In genomic region chr3:138408751-138409161, GRCh38 we compare ENCODE assay signal across 21 cellular contexts. TPM values are rescaled to one million over a fixed set of nuclear protein-coding genes. Genes with fewer than 3 reads are reported as not detected.
A peak's percentile ranks its signal among the peaks of the same experiment; 100 is the strongest.
DNase-seq lines count a peak whose midpoint lies in the region; ATAC-seq and TF ChIP-seq lines count a peak whose summit lies in the region.
"Had no signal": no experiment of that assay in that cellular context is flagged by ENCODE, and none has a peak within 500 bp of the region (broad histone marks: within the 10 kb centered on the region; RNA-seq: fewer than 3 reads in every experiment).

No MANE protein-coding gene starts in this region.

- intact Hi-C loops in IMR-90 (cut with micrococcal nuclease): no loop called here

- no peak overlapping the region for H2BK120ac ChIP-seq in IMR-90 (ENCODE audit: low read depth, low read length)

- no peak overlapping the region for H3K27ac ChIP-seq in IMR-90 (ENCODE audit: insufficient read depth, low read length)
- no peak overlapping the region for H3K27ac ChIP-seq in iPS-20b (ENCODE audit: low read length)
- H3K27ac ChIP-seq: foreskin keratinocyte, right lobe of liver, SK-N-MC had no signal

- H3K9me3 Mint-ChIP-seq in brain: peaks cover 0 to 2% (median 0%) of the 10 kb centered on the region in 5 experiments
- H3K9me3 Mint-ChIP-seq: activated B cell treated with CpG ODN at 0.5 μM for 24 hours; activated T-cell treated with anti-CD3 and anti-CD28 coated beads, Interleukin-2, amount 50 U/mL, for 4 hours; T-helper 2 cell treated with Interferon-gamma antibody and Interleukin-4, amounts not matched to agents 5 μg/mL and 100 μg/mL, for 36 hours had no signal

- no peaks in the 10 kb centered on the region for H3K79me1 ChIP-seq in IMR-90 (ENCODE audit: low read depth in 1 of 2, low read length in 2 of 2)

- H3K4me1 ChIP-seq in IMR-90 (ENCODE audit: control insufficient read depth, insufficient read depth, low read length) (peaks cover 6% of the 10 kb centered on the region), iPS-20b (ENCODE audit: insufficient read depth, low read length) (peaks cover 15% of the 10 kb centered on the region)
- H3K4me1 ChIP-seq: foreskin keratinocyte, right lobe of liver had no signal

- TF ChIP-seq CTCF in IMR-90 (conservative IDR thresholded peaks at IDR 0.05; ENCODE audit: low read depth, low read length) (no peak), brain (conservative IDR thresholded peaks at IDR 0.05) (no peak)

- peak; percentile 12; the same call in 1 of the 2 replicates for ATAC-seq in IMR-90 (ENCODE audit: low read depth)
- no peak for ATAC-seq in GM21619 (IDR thresholded peaks at IDR 0.05; ENCODE audit: unreplicated experiment)
- ATAC-seq: activated T-cell treated with anti-CD3 and anti-CD28 coated beads, Interleukin-2, amount 50 U/mL, for 4 hours; foreskin keratinocyte; HepG2; left colon; Panc1; right lobe of liver had no signal

- no peaks in the 10 kb centered on the region for H4K20me1 ChIP-seq in IMR-90 (ENCODE audit: insufficient read depth, low read length)

- H3K9ac ChIP-seq in IMR-90 (ENCODE audit: low read depth, low read length): no peak overlapping the region
- H3K9ac ChIP-seq in iPS-20b (ENCODE audit: low read depth, low read length): peak overlapping the region; percentile 4; the same call in 1 of the 2 replicates

- H2BK15ac ChIP-seq in IMR-90 (ENCODE audit: low read depth, low read length): no peak overlapping the region

- no peak overlapping the region for H2AK9ac ChIP-seq in IMR-90 (replicated peaks; ENCODE audit: low read depth, low read length, poor library complexity)

- H3K4me3 Mint-ChIP-seq in brain: no peak overlapping the region
- H3K4me3 Mint-ChIP-seq: activated B cell treated with CpG ODN at 0.5 μM for 24 hours; activated T-cell treated with anti-CD3 and anti-CD28 coated beads, Interleukin-2, amount 50 U/mL, for 4 hours; T-helper 2 cell treated with Interferon-gamma antibody and Interleukin-4, amounts not matched to agents 5 μg/mL and 100 μg/mL, for 36 hours had no signal

- no peak for TF ChIP-seq RAD21 in IMR-90 (IDR thresholded peaks at IDR 0.05; ENCODE audit: low read length)

- H3K4me3 ChIP-seq in IMR-90 (ENCODE audit: insufficient read depth, low read depth, low read length) (no peak overlapping the region), iPS-20b (ENCODE audit: low read length) (no peak overlapping the region)
- H3K4me3 ChIP-seq: right lobe of liver, SK-N-MC had no signal

- H3K14ac ChIP-seq in IMR-90 (replicated peaks; ENCODE audit: low read depth, low read length): no peak overlapping the region

- no peak overlapping the region for H3K56ac ChIP-seq in IMR-90 (ENCODE audit: extremely low read depth, insufficient read depth, low read length)

- peaks cover 27% of the 10 kb centered on the region for H3K36me3 Mint-ChIP-seq in brain

- WGBS in IMR-90 (ENCODE audit: extremely low coverage in 2 of 2, insufficient read length in 1 of 2), 2 experiments: 75% methylated on average over 1 of the region's 6 CpGs; no CpG with 5 or more reads in 1 of the 2 experiments

- DNase-seq in IMR-90 (peak; percentile 5), superior temporal gyrus (ENCODE audit: extremely low spot score) (peak; percentile 70), KG1 (lab: John Stamatoyannopoulos, UW) (no peak), H4 (ENCODE audit: low spot score) (no peak)
- DNase-seq: activated B cell treated with CpG ODN at 0.5 μM for 24 hours; activated naive CD4-positive, alpha-beta T cell treated with anti-CD3 and anti-CD28 coated beads, Interleukin-2, amount 50 U/mL, for 16 hours; activated T-cell treated with anti-CD3 and anti-CD28 coated beads, Interleukin-2, amount 50 U/mL, for 4 hours; DND-41; foreskin keratinocyte; left colon; NCI-H2227 treated with DMSO at 0.1 percent for 48 hours; right lobe of liver; stimulated activated naive CD4-positive, alpha-beta T cell treated with Interleukin-2 at 50 U/mL for 16 hours; trophoblast cell had no signal

- H3K27ac Mint-ChIP-seq in brain: peak overlapping the region in 3 of 5 experiments; percentile 19 to 73 (median 40)
- H3K27ac Mint-ChIP-seq: activated B cell treated with CpG ODN at 0.5 μM for 24 hours; T-helper 2 cell treated with Interferon-gamma antibody and Interleukin-4, amounts not matched to agents 5 μg/mL and 100 μg/mL, for 36 hours had no signal

- H3K4me2 ChIP-seq in IMR-90 (ENCODE audit: low read depth, low read length): no peak overlapping the region

- H3K36me3 ChIP-seq in IMR-90 (ENCODE audit: control insufficient read depth, insufficient read depth, low read length) (peaks cover 16% of the 10 kb centered on the region), iPS-20b (ENCODE audit: insufficient read depth, low read depth, low read length) (peaks cover 15% of the 10 kb centered on the region)
- H3K36me3 ChIP-seq: right lobe of liver had no signal

- H3K9me3 ChIP-seq in IMR-90 (ENCODE audit: control insufficient read depth, insufficient read depth, low read length): no peaks in the 10 kb centered on the region
- H3K9me3 ChIP-seq in iPS-20b (ENCODE audit: insufficient read depth, low read depth, low read length): no peaks in the 10 kb centered on the region
- H3K9me3 ChIP-seq: right lobe of liver had no signal

- no peak overlapping the region for H4K91ac ChIP-seq in IMR-90 (ENCODE audit: insufficient read depth, low read depth, low read length)

- no peak overlapping the region for H3K18ac ChIP-seq in IMR-90 (ENCODE audit: low read depth, low read length)

- TF ChIP-seq POLR2A in IMR-90 (IDR thresholded peaks at IDR 0.05; ENCODE audit: low read depth, low read length): no peak

- POLR2A ChIA-PET in IMR-90 (lab: Charles Lee; ENCODE audit: unreplicated experiment): no interaction called here

- no TSS peak for BruUV-seq in IMR-90 (replicated peaks; lab: Mats Ljungman, UMichigan)

- H3K27me3 ChIP-seq in IMR-90 (ENCODE audit: control insufficient read depth, insufficient read depth, low read length) (no peaks in the 10 kb centered on the region), iPS-20b (ENCODE audit: insufficient read depth, low read length) (no peaks in the 10 kb centered on the region)
- H3K27me3 ChIP-seq: right lobe of liver had no signal

- no peak overlapping the region for H2AFZ ChIP-seq in IMR-90 (replicated peaks; ENCODE audit: low read length, poor library complexity)

- no peak overlapping the region for H2BK5ac ChIP-seq in IMR-90 (ENCODE audit: low read depth, low read length, poor library complexity, severe bottlenecking)

- H3K27me3 Mint-ChIP-seq in brain: no peaks in the 10 kb centered on the region

- H3K9me1 ChIP-seq in IMR-90 (ENCODE audit: insufficient read depth, low read length): peaks cover 18% of the 10 kb centered on the region

- dilution Hi-C loops in IMR-90 (cut with HindIII; ENCODE audit: low sequenced_read_pairs, unreplicated experiment): no loop called here

- H3K23ac ChIP-seq in IMR-90 (ENCODE audit: low read depth, low read length): no peak overlapping the region

- CTCF ChIA-PET in IMR-90 (lab: Yijun Ruan, JAX): interaction anchor here (0.7 to 2.3 kb wide), 3 partner anchors 9 to 515 kb away, joined by 3 to 11 read pairs (median 3); no protein-coding TSS in a partner anchor

- H2AK5ac ChIP-seq in IMR-90 (ENCODE audit: low read depth, low read length): no peak overlapping the region

- H4K8ac ChIP-seq in IMR-90 (ENCODE audit: low read depth in 2 of 2, low read length in 2 of 2): no peak overlapping the region

- no peak overlapping the region for H2BK20ac ChIP-seq in IMR-90 (ENCODE audit: low read depth, low read length)

- H3K4ac ChIP-seq in IMR-90 (ENCODE audit: low read depth, low read length): no peak overlapping the region

- in situ Hi-C loops in IMR-90 (cut with MboI; ENCODE audit: low sequenced_read_pairs): no loop called here

- H3K4me1 Mint-ChIP-seq in brain: peaks cover 15% of the 10 kb centered on the region
- H3K4me1 Mint-ChIP-seq: activated B cell treated with CpG ODN at 0.5 μM for 24 hours had no signal

- no peak overlapping the region for H4K5ac ChIP-seq in IMR-90 (ENCODE audit: low read depth, low read length)

TF ChIP-seq in IMR-90, 13 proteins besides CTCF, POLR2A, EP300 and RAD21:
- TF ChIP-seq MAZ (IDR thresholded peaks at IDR 0.05; ENCODE audit: borderline replicate concordance, low read depth, low read length) (no peak), MAFK (IDR thresholded peaks at IDR 0.05; ENCODE audit: low read depth, low read length) (peak; percentile 40), CEBPB (IDR thresholded peaks at IDR 0.05; ENCODE audit: low read depth, low read length) (no peak)

RNA-seq across cellular contexts. Expression of gene ESYT3, which starts 25.7 kb away (rescaled TPM):
- total RNA-seq in IMR-90 (2012; rRNA removed): under 0.01 TPM in 2 replicates
- polyA plus RNA-seq in IMR-90 (2012; rRNA removed) (0.02 and 0.03 TPM in 2 replicates), brain (ENCODE audit: insufficient read depth, low read depth, low replicate concordance) (0.53 TPM)
- 0.04 and 0.05 TPM in 2 replicates for polyA plus RNA-seq in IMR-90 (2012; cell fraction: cytosol; rRNA removed)
- polyA plus RNA-seq in IMR-90 (2012; cell fraction: nucleus; rRNA removed; ENCODE audit: low replicate concordance): 0.25 and 0.32 TPM in 2 replicates
- 0.02 and 0.17 TPM in 2 replicates for total RNA-seq in H4 (2014; rRNA removed; shearing (Covaris generic))
- total RNA-seq: activated B cell treated with CpG ODN at 0.5 μM for 24 hours had no signal

Comparison
In these comparisons a context has a peak if more than half of its experiments do, and no peak if none do; other contexts are left out.
1. DNase-seq: peak in IMR-90 (single experiment) and superior temporal gyrus (single experiment); none in KG1 (single experiment) and H4 (single experiment).